ENCODE assay signal across 9 cellular contexts in the genomic region with DNA sequence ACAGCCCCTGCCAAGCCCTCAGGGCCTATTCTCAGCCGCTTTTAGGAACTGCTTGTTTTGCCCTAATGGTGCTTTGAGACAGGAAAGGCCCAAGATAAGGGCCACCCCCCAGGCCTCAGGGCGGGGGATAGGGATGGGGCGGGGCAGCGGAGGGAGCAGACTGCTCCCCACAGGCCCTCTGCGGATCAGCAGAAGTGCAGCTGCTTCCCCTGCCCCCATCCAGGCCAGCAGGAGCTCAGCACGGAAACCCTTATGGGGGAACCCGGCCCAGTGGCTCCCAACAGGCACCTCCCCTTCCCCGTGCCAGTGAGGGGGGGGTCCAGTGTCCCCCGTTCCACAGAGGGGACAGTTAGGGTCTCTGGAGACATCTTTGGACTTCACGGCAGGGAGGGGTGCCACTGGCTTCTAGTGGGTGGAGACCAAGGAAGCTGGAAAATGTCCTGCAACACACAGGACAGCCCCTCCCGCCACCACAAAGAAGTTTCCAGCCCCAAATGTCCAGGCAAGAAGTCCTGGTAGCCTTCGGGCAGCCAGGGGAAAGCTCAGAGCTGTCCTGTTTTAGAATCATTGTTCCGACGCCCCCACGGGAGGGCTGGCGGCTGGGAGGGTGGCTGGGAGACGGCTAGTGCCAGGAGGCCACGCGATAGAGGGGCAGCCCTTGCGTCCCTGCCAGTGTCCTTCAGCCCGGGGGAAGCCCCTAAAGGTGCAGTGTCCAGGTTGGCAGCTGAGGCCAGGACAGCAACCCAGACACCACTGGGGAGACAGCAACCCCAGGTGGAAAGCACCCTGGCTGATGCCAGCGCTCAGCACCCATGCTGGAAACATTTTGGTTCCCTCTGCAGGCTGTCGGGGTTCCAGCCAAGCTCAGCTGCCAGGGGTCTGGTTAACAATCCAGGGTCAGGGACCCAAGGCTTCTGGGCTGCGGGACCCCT. TPM values are rescaled to one million over a fixed set of nuclear protein-coding genes. Genes with fewer than 3 reads are reported as not detected.
DNase-seq lines count a peak whose midpoint lies in the region; ATAC-seq lines count a peak whose summit lies in the region.
"Had no signal": no experiment of that assay in that cellular context is flagged by ENCODE, and none has a peak within 500 bp of the region (broad histone marks: within the 10 kb centered on the region; RNA-seq: fewer than 3 reads in every experiment).

No MANE protein-coding gene starts in this region.

- H3K27me3 ChIP-seq in iPS-15b (ENCODE audit: control insufficient read depth, insufficient read depth, low read length), result no peaks in the 10 kb centered on the region

- H3K4me1 Mint-ChIP-seq in T-helper 17 cell, result peaks cover 16% of the 10 kb centered on the region

- no peaks in the 10 kb centered on the region for H3K27me3 Mint-ChIP-seq in T-helper 17 cell

- H3K27ac Mint-ChIP-seq in T-helper 17 cell, result no peak overlapping the region

- no peak overlapping the region for H3K4me3 ChIP-seq in iPS-15b (ENCODE audit: low read depth, low read length)

- ATAC-seq in HG03175 (IDR thresholded peaks at IDR 0.05; ENCODE audit: unreplicated experiment) (peak; percentile 40), T-helper 17 cell (peak; percentile 52), GM18867 (IDR thresholded peaks at IDR 0.05; ENCODE audit: unreplicated experiment) (no peak)

- peaks cover 4% of the 10 kb centered on the region for H3K4me1 ChIP-seq in iPS-15b (ENCODE audit: control insufficient read depth, insufficient read depth, low read length)

- no peaks in the 10 kb centered on the region for H3K36me3 Mint-ChIP-seq in T-helper 17 cell (ENCODE audit: low read depth)

- H3K9ac ChIP-seq in iPS-15b (ENCODE audit: low read depth, low read length), result peak overlapping the region; percentile 60

- H3K4me3 Mint-ChIP-seq in T-helper 17 cell, result peak overlapping the region; percentile 33

- H3K9me3 ChIP-seq in T-helper 17 cell (ENCODE audit: control insufficient read depth, low read length, poor library complexity, severe bottlenecking) (no peaks in the 10 kb centered on the region), iPS-15b (ENCODE audit: control insufficient read depth, insufficient read depth, low read length) (no peaks in the 10 kb centered on the region)

- H3K36me3 ChIP-seq in iPS-15b (ENCODE audit: control insufficient read depth, insufficient read depth, low read length), result no peaks in the 10 kb centered on the region

- DNase-seq in activated T-cell treated with anti-CD3 and anti-CD28 coated beads, Interleukin-2, amount 50 U/mL, for 1 hour, result peak; percentile 33
- DNase-seq in activated T-cell treated with anti-CD3 and anti-CD28 coated beads for 4 hours (no peak), T-helper 17 cell (no peak), NCI-H2029 (lab: John Stamatoyannopoulos, UW) (no peak), epidermal melanocyte (ENCODE audit: insufficient read length, low spot score) (no peak)
- DNase-seq: DND-41 had no signal

RNA-seq across cellular contexts. Expression of a gene that starts 10.4 kb away (rescaled TPM):
- 10 to 100 TPM; 43.4 to 47.1 TPM for total RNA-seq in T-helper 17 cell

RNA-seq across cellular contexts. Expression of a gene that starts 54.7 kb away (rescaled TPM):
- total RNA-seq in T-helper 17 cell, result 10 to 100 TPM; 16.1 to 18.4 TPM
